In the genomic region with DNA sequence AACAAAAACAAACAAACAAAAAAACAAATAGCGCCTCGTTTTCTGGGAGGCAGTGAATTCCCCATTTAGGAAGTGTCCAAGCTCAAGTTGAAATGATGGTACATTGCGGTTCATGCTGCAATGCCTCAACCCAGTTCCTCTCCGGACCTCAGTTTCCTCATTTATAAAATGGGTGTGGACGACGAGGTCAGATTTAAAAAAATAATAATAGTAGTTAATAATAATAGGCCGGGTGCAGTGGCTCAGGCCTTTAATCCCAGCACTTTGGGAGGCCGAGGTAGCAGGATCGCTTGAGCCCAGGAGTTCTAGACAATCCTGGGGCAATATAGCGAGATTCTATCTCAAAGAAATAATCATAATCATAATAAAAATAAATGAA, we compare ENCODE assay signal across 1 cellular context.
A peak's percentile ranks its signal among the peaks of the same experiment; 100 is the strongest.
TF ChIP-seq lines count a peak whose summit lies in the region.

No MANE protein-coding gene starts in this region.

TF ChIP-seq in HepG2, 621 proteins besides CTCF, POLR2A, EP300 and RAD21:
- TF ChIP-seq ZNF138 (CRISPR knock-in tag; IDR thresholded peaks at IDR 0.05; ENCODE audit: low read depth) (no peak), ZNF629 (CRISPR knock-in tag; conservative IDR thresholded peaks at IDR 0.05) (0 out of 2 replicates have a peak, but pooled peaks have one; percentile 29), ARID3A (IDR thresholded peaks at IDR 0.05; ENCODE audit: low read depth, low read length) (0 out of 2 replicates have a peak, but pooled peaks have one; percentile 7)
- TF ChIP-seq, protein P1, sequence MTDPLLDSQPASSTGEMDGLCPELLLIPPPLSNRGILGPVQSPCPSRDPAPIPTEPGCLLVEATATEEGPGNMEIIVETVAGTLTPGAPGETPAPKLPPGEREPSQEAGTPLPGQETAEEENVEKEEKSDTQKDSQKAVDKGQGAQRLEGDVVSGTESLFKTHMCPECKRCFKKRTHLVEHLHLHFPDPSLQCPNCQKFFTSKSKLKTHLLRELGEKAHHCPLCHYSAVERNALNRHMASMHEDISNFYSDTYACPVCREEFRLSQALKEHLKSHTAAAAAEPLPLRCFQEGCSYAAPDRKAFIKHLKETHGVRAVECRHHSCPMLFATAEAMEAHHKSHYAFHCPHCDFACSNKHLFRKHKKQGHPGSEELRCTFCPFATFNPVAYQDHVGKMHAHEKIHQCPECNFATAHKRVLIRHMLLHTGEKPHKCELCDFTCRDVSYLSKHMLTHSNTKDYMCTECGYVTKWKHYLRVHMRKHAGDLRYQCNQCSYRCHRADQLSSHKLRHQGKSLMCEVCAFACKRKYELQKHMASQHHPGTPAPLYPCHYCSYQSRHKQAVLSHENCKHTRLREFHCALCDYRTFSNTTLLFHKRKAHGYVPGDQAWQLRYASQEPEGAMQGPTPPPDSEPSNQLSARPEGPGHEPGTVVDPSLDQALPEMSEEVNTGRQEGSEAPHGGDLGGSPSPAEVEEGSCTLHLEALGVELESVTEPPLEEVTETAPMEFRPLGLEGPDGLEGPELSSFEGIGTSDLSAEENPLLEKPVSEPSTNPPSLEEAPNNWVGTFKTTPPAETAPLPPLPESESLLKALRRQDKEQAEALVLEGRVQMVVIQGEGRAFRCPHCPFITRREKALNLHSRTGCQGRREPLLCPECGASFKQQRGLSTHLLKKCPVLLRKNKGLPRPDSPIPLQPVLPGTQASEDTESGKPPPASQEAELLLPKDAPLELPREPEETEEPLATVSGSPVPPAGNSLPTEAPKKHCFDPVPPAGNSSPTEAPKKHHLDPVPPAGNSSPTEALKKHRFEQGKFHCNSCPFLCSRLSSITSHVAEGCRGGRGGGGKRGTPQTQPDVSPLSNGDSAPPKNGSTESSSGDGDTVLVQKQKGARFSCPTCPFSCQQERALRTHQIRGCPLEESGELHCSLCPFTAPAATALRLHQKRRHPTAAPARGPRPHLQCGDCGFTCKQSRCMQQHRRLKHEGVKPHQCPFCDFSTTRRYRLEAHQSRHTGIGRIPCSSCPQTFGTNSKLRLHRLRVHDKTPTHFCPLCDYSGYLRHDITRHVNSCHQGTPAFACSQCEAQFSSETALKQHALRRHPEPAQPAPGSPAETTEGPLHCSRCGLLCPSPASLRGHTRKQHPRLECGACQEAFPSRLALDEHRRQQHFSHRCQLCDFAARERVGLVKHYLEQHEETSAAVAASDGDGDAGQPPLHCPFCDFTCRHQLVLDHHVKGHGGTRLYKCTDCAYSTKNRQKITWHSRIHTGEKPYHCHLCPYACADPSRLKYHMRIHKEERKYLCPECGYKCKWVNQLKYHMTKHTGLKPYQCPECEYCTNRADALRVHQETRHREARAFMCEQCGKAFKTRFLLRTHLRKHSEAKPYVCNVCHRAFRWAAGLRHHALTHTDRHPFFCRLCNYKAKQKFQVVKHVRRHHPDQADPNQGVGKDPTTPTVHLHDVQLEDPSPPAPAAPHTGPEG (CRISPR knock-in tag; IDR thresholded peaks at IDR 0.05), result 0 out of 2 replicates have a peak, but pooled peaks have one; percentile 8
TF ChIP-seq in HepG2: peak in this region for 3.
